Comparison of ENCODE assay signal across 15 cellular contexts in the genomic region with DNA sequence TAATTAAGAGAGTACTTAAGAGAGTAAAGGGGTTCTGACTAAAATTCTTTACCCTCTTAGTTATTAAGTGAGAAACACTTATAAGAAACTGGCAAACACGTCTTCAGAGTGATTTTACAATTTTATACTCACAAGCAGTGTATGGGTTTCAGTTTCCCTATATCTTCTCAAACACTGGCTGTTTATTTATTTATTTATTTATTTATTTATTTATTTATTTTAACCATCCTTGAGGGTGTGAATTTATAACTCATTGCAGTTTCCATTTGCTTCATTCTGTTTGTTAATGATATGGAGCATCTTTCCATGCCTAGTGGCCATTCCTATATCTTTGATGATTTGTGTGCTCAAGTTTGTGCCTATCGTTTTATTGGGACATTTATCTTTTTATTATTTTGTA.
DNase-seq lines count a peak whose midpoint lies in the region; TF ChIP-seq lines count a peak whose summit lies in the region.
"Had no signal": no experiment of that assay in that cellular context is flagged by ENCODE, and none has a peak within 500 bp of the region (broad histone marks: within the 10 kb centered on the region; RNA-seq: fewer than 3 reads in every experiment).

No MANE protein-coding gene starts in this region.

- CTCF ChIA-PET in HEK293 (lab: Yijun Ruan, JAX) = no interaction called here

- TF ChIP-seq CTCF in HEK293 (tag by site-specific recombination; IDR thresholded peaks at IDR 0.05) = no peak

- no peak overlapping the region for H3K4me3 ChIP-seq in HEK293 (ENCODE audit: low read depth, low read length)
- H3K4me3 ChIP-seq: BLaER1 treated with 17β-estradiol and CSF1 and Interleukin-3, amounts not matched to agents 10 nM and 100 nM had no signal

- no peaks in the 10 kb centered on the region for H3K9me3 ChIP-seq in HEK293 (ENCODE audit: control insufficient read depth, insufficient read depth, low read depth, low read length)
- H3K9me3 ChIP-seq: BLaER1 treated with 17β-estradiol and CSF1 and Interleukin-3, amounts not matched to agents 10 nM and 100 nM; Caco-2 had no signal

- H3K36me3 ChIP-seq in HEK293 (ENCODE audit: control insufficient read depth in 2 of 2, insufficient read depth in 1 of 2, low read length in 2 of 2) = no peaks in the 10 kb centered on the region
- H3K36me3 ChIP-seq: BLaER1 treated with 17β-estradiol and CSF1 and Interleukin-3, amounts not matched to agents 10 nM and 100 nM had no signal

- POLR2A ChIA-PET in HEK293 (lab: Yijun Ruan, JAX) = no interaction called here

- peak; percentile 32 for DNase-seq in NCI-H2171 treated with DMSO at 0.1 percent for 48 hours (lab: John Stamatoyannopoulos, UW)
- no peak for DNase-seq in NCI-H2171 (lab: John Stamatoyannopoulos, UW)
- DNase-seq in T-helper 9 cell = no peak
- DNase-seq in SHP77 treated with DMSO at 0.1 percent for 48 hours (lab: John Stamatoyannopoulos, UW) = no peak
- DNase-seq: 8988T; AML-193; Caco-2; Calu3; CD4-positive, alpha-beta T cell; CD8-positive, alpha-beta T cell; DMS79 treated with DMSO at 0.1 percent for 48 hours; GF-D8 had no signal

- no peak overlapping the region for H3K27ac ChIP-seq in HEK293 (ENCODE audit: extremely low read depth, low read depth, low read length)
- H3K27ac ChIP-seq: BLaER1 treated with 17β-estradiol and CSF1 and Interleukin-3, amounts not matched to agents 10 nM and 100 nM; C4-2B had no signal

- H3K4me1 ChIP-seq in HEK293 (ENCODE audit: control insufficient read depth, insufficient read depth, low read length) = no peaks in the 10 kb centered on the region
- H3K4me1 ChIP-seq: BLaER1 treated with 17β-estradiol and CSF1 and Interleukin-3, amounts not matched to agents 10 nM and 100 nM; Caco-2 had no signal

TF ChIP-seq in HEK293, 187 proteins besides CTCF, POLR2A, EP300 and RAD21 (continues in another document):
- TF ChIP-seq ZNF654 (tag by site-specific recombination; IDR thresholded peaks at IDR 0.05; ENCODE audit: low read depth) (peak; percentile 12; the same call in 1 of the 2 replicates), OVOL3 (tag by site-specific recombination; IDR thresholded peaks at IDR 0.05) (no peak), ZNF133 (tag by site-specific recombination; IDR thresholded peaks at IDR 0.05) (no peak), KLF7 (tag by site-specific recombination; IDR thresholded peaks at IDR 0.05; ENCODE audit: borderline replicate concordance) (no peak), KLF16 (tag by site-specific recombination; IDR thresholded peaks at IDR 0.05) (no peak), SCRT1 (tag by site-specific recombination; IDR thresholded peaks at IDR 0.05; ENCODE audit: borderline replicate concordance) (no peak), ZSCAN16 (tag by site-specific recombination; IDR thresholded peaks at IDR 0.05) (no peak), KLF1 (tag by site-specific recombination; IDR thresholded peaks at IDR 0.05) (no peak), ZNF548 (tag by site-specific recombination; IDR thresholded peaks at IDR 0.05) (no peak), ZBTB8A (tag by site-specific recombination; IDR thresholded peaks at IDR 0.05) (peak; percentile 34; the same call in 1 of the 2 replicates), ZNF211 (tag by site-specific recombination; IDR thresholded peaks at IDR 0.05; ENCODE audit: low read depth) (no peak), ZNF433 (tag by site-specific recombination; IDR thresholded peaks at IDR 0.05; ENCODE audit: low read depth) (0 out of 2 replicates have a peak, but pooled peaks have one; percentile 8), KLF8 (tag by site-specific recombination; IDR thresholded peaks at IDR 0.05) (no peak), ZNF423 (tag by site-specific recombination; IDR thresholded peaks at IDR 0.05) (no peak), ZNF624 (tag by site-specific recombination; IDR thresholded peaks at IDR 0.05) (no peak), BCL11A (tag by site-specific recombination; IDR thresholded peaks at IDR 0.05; ENCODE audit: low read depth) (no peak), ZNF404 (tag by site-specific recombination; IDR thresholded peaks at IDR 0.05) (no peak), ZNF366 (tag by site-specific recombination; conservative IDR thresholded peaks at IDR 0.05) (no peak), ZNF391 (tag by site-specific recombination; IDR thresholded peaks at IDR 0.05; ENCODE audit: borderline replicate concordance, low read depth) (no peak), ZNF121 (tag by site-specific recombination; IDR thresholded peaks at IDR 0.05) (no peak), ZNF175 (tag by site-specific recombination; IDR thresholded peaks at IDR 0.05) (no peak), ZNF626 (tag by site-specific recombination; IDR thresholded peaks at IDR 0.05) (no peak), ZNF37A (tag by site-specific recombination; IDR thresholded peaks at IDR 0.05) (no peak), ZNF140 (tag by site-specific recombination; IDR thresholded peaks at IDR 0.05) (peak; percentile 33; the same call in 1 of the 2 replicates), ZNF426 (tag by site-specific recombination; IDR thresholded peaks at IDR 0.05) (peak; percentile 52), ZNF555 (tag by site-specific recombination; conservative IDR thresholded peaks at IDR 0.05) (peak; percentile 37)
- TF ChIP-seq, protein P1, sequence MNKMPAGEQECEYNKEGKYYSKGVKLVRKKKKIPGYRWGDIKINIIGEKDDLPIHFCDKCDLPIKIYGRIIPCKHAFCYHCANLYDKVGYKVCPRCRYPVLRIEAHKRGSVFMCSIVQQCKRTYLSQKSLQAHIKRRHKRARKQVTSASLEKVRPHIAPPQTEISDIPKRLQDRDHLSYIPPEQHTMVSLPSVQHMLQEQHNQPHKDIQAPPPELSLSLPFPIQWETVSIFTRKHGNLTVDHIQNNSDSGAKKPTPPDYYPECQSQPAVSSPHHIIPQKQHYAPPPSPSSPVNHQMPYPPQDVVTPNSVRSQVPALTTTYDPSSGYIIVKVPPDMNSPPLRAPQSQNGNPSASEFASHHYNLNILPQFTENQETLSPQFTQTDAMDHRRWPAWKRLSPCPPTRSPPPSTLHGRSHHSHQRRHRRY (tag by site-specific recombination; IDR thresholded peaks at IDR 0.05) = no peak
- TF ChIP-seq, protein P2, sequence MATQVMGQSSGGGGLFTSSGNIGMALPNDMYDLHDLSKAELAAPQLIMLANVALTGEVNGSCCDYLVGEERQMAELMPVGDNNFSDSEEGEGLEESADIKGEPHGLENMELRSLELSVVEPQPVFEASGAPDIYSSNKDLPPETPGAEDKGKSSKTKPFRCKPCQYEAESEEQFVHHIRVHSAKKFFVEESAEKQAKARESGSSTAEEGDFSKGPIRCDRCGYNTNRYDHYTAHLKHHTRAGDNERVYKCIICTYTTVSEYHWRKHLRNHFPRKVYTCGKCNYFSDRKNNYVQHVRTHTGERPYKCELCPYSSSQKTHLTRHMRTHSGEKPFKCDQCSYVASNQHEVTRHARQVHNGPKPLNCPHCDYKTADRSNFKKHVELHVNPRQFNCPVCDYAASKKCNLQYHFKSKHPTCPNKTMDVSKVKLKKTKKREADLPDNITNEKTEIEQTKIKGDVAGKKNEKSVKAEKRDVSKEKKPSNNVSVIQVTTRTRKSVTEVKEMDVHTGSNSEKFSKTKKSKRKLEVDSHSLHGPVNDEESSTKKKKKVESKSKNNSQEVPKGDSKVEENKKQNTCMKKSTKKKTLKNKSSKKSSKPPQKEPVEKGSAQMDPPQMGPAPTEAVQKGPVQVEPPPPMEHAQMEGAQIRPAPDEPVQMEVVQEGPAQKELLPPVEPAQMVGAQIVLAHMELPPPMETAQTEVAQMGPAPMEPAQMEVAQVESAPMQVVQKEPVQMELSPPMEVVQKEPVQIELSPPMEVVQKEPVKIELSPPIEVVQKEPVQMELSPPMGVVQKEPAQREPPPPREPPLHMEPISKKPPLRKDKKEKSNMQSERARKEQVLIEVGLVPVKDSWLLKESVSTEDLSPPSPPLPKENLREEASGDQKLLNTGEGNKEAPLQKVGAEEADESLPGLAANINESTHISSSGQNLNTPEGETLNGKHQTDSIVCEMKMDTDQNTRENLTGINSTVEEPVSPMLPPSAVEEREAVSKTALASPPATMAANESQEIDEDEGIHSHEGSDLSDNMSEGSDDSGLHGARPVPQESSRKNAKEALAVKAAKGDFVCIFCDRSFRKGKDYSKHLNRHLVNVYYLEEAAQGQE (tag by site-specific recombination; IDR thresholded peaks at IDR 0.05) = peak; percentile 16; the same call in 1 of the 2 replicates
- TF ChIP-seq, protein P3, sequence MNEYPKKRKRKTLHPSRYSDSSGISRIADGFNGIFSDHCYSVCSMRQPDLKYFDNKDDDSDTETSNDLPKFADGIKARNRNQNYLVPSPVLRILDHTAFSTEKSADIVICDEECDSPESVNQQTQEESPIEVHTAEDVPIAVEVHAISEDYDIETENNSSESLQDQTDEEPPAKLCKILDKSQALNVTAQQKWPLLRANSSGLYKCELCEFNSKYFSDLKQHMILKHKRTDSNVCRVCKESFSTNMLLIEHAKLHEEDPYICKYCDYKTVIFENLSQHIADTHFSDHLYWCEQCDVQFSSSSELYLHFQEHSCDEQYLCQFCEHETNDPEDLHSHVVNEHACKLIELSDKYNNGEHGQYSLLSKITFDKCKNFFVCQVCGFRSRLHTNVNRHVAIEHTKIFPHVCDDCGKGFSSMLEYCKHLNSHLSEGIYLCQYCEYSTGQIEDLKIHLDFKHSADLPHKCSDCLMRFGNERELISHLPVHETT (tag by site-specific recombination; IDR thresholded peaks at IDR 0.05) = no peak
